14 cellular contexts compared by ENCODE assay signal in genomic region chr10:130357951-130358350, GRCh38.
DNase-seq lines count a peak whose midpoint lies in the region; ATAC-seq and TF ChIP-seq lines count a peak whose summit lies in the region.
"Had no signal": no experiment of that assay in that cellular context is flagged by ENCODE, and none has a peak within 500 bp of the region (broad histone marks: within the 10 kb centered on the region; RNA-seq: fewer than 3 reads in every experiment).

No MANE protein-coding gene starts in this region.

- H3K14ac ChIP-seq in neuronal stem cell (ENCODE audit: low read length), result peak overlapping the region; percentile 21

- H3K4ac ChIP-seq in neuronal stem cell (ENCODE audit: low read length), result no peak overlapping the region

- H3K4me2 ChIP-seq in neuronal stem cell (ENCODE audit: insufficient read depth, low read length, poor library complexity, severe bottlenecking), result no peak overlapping the region
- H3K4me2 ChIP-seq: A549 had no signal

- H3K4me1 ChIP-seq in neuronal stem cell (ENCODE audit: control insufficient read depth in 2 of 2, insufficient read depth in 1 of 2, low read depth in 1 of 2, low read length in 2 of 2) (peaks cover 0 to 2% of the 10 kb centered on the region in 2 donors), stomach (no peaks in the 10 kb centered on the region)
- H3K4me1 ChIP-seq: A549, BE2C, HAP-1 had no signal

- no peak overlapping the region for H3K23ac ChIP-seq in neuronal stem cell (ENCODE audit: low read depth, low read length, poor library complexity)

- H3K18ac ChIP-seq in neuronal stem cell (ENCODE audit: low read length), result peak overlapping the region; percentile 19

- H3K27ac ChIP-seq in neuronal stem cell (replicated peaks; ENCODE audit: low read length) (no peak overlapping the region), stomach (no peak overlapping the region), RWPE1 (no peak overlapping the region)
- H3K27ac ChIP-seq: A549, C4-2B had no signal

- no peaks in the 10 kb centered on the region for H3K27me3 ChIP-seq in neuronal stem cell (ENCODE audit: control insufficient read depth in 3 of 3, insufficient read depth in 3 of 3, low read depth in 1 of 3, low read length in 3 of 3)
- H3K27me3 ChIP-seq in stomach, result peaks cover 0 to 9% (median 0%) of the 10 kb centered on the region in 3 donors
- H3K27me3 ChIP-seq: BE2C had no signal

- H3K36me3 ChIP-seq in neuronal stem cell (replicated peaks in 1 of 2; ENCODE audit: control insufficient read depth in 2 of 2, insufficient read depth in 2 of 2, low read length in 2 of 2), result no peaks in the 10 kb centered on the region
- H3K36me3 ChIP-seq in stomach, result no peaks in the 10 kb centered on the region
- H3K36me3 ChIP-seq: BE2C, HAP-1 had no signal

- DNase-seq in cardiac septum (ENCODE audit: low spot score), result peak; percentile 38
- no peak for DNase-seq in Right ventricle myocardium superior
- DNase-seq in left lobe of liver (ENCODE audit: low spot score), result peak; percentile 27
- no peak for DNase-seq in neuronal stem cell (ENCODE audit: low spot score)
- peak; percentile 24 for DNase-seq in stomach
- DNase-seq in RWPE1 (ENCODE audit: low spot score), result no peak
- no peak for DNase-seq in hippocampal formation (lab: John Stamatoyannopoulos, UW)
- DNase-seq: BE2C; CD4-positive, alpha-beta memory T cell; DND-41; GDM1 had no signal

- WGBS in neuronal stem cell (ENCODE audit: extremely low coverage in 2 of 2, insufficient read length in 2 of 2, insufficient replicate concordance in 1 of 2), 2 donors, result no CpG with 5 or more reads among the region's 12 CpGs
- 76 to 84% (median 80%) methylated on average over 9 to 12 of the region's 12 CpGs for WGBS in stomach, 5 donors

- H3K4me3 ChIP-seq in neuronal stem cell (ENCODE audit: low read length in 2 of 2), result no peak overlapping the region
- H3K4me3 ChIP-seq in stomach, result no peak overlapping the region
- H3K4me3 ChIP-seq: A549, HAP-1 had no signal

- POLR2A ChIA-PET in RWPE1 (lab: Yijun Ruan, JAX; ENCODE audit: low non-redundant PET), result no interaction called here

- no peak overlapping the region for H3K9ac ChIP-seq in neuronal stem cell (ENCODE audit: low read depth, low read length, poor library complexity)

- H4K91ac ChIP-seq in neuronal stem cell (ENCODE audit: low read depth, low read length, poor library complexity), result no peak overlapping the region

- no peak overlapping the region for H2BK5ac ChIP-seq in neuronal stem cell (ENCODE audit: low read length)

- no peak overlapping the region for H4K8ac ChIP-seq in neuronal stem cell (ENCODE audit: low read depth, low read length)

- H2BK120ac ChIP-seq in neuronal stem cell (ENCODE audit: low read depth, low read length), result no peak overlapping the region

- CTCF ChIA-PET in RWPE1 (lab: Yijun Ruan, JAX), result no interaction called here

- no peak overlapping the region for H2AK5ac ChIP-seq in neuronal stem cell (ENCODE audit: low read depth, low read length)

- no peak for TF ChIP-seq EP300 in stomach (IDR thresholded peaks at IDR 0.05)

- ATAC-seq in Right ventricle myocardium superior (ENCODE audit: poor library complexity) (no peak), left lobe of liver (no peak)
- ATAC-seq: A549 had no signal

- no peak overlapping the region for H2BK12ac ChIP-seq in neuronal stem cell (ENCODE audit: low read length)

- intact Hi-C loops in cardiac septum (cut with DNase I), result loop anchor here (10.0 kb wide), 1 partner anchor 163 kb away; no protein-coding TSS in a partner anchor
- intact Hi-C loops in Right ventricle myocardium superior (cut with DNase I), result no loop called here
- intact Hi-C loops in stomach (cut with DNase I; ENCODE audit: low total_unique reads), result no loop called here

- no peaks in the 10 kb centered on the region for H3K79me1 ChIP-seq in neuronal stem cell (ENCODE audit: low read depth, low read length)

- H3K9me3 ChIP-seq in neuronal stem cell (replicated peaks in 1 of 2; ENCODE audit: control insufficient read depth in 2 of 2, insufficient read depth in 1 of 2, low read depth in 1 of 2, low read length in 2 of 2) (no peaks in the 10 kb centered on the region), stomach (peaks cover 0 to 4% (median 0%) of the 10 kb centered on the region in 4 donors)
- H3K9me3 ChIP-seq: A549, BE2C, HAP-1 had no signal

- H2AFZ ChIP-seq in neuronal stem cell (ENCODE audit: low read length), result no peak overlapping the region

- no peak for TF ChIP-seq POLR2A in stomach (IDR thresholded peaks at IDR 0.05)

- TF ChIP-seq CTCF in stomach (IDR thresholded peaks at IDR 0.05) (no peak), RWPE1 (conservative IDR thresholded peaks at IDR 0.05; ENCODE audit: low read depth) (no peak)

- H2BK15ac ChIP-seq in neuronal stem cell (ENCODE audit: low read length), result no peak overlapping the region

Comparison
In these comparisons a context has a peak if more than half of its experiments do, and no peak if none do; other contexts are left out.
1. DNase-seq: peak in cardiac septum (single experiment), left lobe of liver (single experiment) and stomach (single experiment); none in Right ventricle myocardium superior (single experiment), neuronal stem cell (single experiment), RWPE1 (single experiment) and hippocampal formation (0 of 2).